ENCODE assay signal across 1 cellular context in genomic region chr3:54861248-54862067, GRCh38.
TF ChIP-seq lines count a peak whose summit lies in the region.

No MANE protein-coding gene starts in this region.

TF ChIP-seq in SK-N-SH, 30 proteins besides CTCF, POLR2A, EP300 and RAD21 (continued from another document):
- TF ChIP-seq, protein P1, sequence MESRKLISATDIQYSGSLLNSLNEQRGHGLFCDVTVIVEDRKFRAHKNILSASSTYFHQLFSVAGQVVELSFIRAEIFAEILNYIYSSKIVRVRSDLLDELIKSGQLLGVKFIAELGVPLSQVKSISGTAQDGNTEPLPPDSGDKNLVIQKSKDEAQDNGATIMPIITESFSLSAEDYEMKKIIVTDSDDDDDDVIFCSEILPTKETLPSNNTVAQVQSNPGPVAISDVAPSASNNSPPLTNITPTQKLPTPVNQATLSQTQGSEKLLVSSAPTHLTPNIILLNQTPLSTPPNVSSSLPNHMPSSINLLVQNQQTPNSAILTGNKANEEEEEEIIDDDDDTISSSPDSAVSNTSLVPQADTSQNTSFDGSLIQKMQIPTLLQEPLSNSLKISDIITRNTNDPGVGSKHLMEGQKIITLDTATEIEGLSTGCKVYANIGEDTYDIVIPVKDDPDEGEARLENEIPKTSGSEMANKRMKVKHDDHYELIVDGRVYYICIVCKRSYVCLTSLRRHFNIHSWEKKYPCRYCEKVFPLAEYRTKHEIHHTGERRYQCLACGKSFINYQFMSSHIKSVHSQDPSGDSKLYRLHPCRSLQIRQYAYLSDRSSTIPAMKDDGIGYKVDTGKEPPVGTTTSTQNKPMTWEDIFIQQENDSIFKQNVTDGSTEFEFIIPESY (IDR thresholded peaks at IDR 0.05; ENCODE audit: borderline replicate concordance, low read depth) = no peak
- TF ChIP-seq, protein P2, sequence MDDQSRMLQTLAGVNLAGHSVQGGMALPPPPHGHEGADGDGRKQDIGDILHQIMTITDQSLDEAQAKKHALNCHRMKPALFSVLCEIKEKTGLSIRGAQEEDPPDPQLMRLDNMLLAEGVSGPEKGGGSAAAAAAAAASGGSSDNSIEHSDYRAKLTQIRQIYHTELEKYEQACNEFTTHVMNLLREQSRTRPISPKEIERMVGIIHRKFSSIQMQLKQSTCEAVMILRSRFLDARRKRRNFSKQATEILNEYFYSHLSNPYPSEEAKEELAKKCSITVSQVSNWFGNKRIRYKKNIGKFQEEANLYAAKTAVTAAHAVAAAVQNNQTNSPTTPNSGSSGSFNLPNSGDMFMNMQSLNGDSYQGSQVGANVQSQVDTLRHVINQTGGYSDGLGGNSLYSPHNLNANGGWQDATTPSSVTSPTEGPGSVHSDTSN (IDR thresholded peaks at IDR 0.05) = no peak
- TF ChIP-seq POLR2AphosphoS5 (IDR thresholded peaks at IDR 0.05; ENCODE audit: low read depth, low read length) (no peak), GATA2 (CRISPR knock-in tag; IDR thresholded peaks at IDR 0.05) (no peak), TAF1 (IDR thresholded peaks at IDR 0.05; ENCODE audit: borderline replicate concordance, low read depth, low read length) (no peak), RCOR1 (IDR thresholded peaks at IDR 0.05; ENCODE audit: low read length) (no peak), FOSL2 (IDR thresholded peaks at IDR 0.05; ENCODE audit: borderline replicate concordance, low read depth) (no peak)
